ENCODE assay signal across 18 cellular contexts in the genomic region with DNA sequence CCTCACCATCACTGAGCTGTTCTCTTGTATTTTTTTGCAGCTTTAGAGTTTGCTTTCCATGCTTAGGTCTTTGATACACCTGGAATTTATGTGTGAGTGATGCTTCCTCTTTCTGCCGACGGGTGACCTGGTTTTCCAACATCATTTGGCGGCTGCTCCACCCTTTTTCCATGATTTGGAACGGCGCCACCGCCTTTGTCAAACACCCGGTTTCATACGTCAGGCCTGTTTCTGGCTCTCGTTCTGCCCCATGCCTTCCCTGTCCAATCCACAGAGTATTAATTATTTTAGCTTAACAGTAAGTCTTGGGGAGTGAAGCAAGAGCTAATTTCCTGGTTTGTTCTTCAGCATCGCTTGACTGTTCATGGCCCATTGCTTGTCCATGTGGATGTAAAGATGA. TPM values are rescaled to one million over a fixed set of nuclear protein-coding genes. Genes with fewer than 3 reads are reported as not detected.
A peak's percentile ranks its signal among the peaks of the same experiment; 100 is the strongest.
DNase-seq lines count a peak whose midpoint lies in the region; TF ChIP-seq lines count a peak whose summit lies in the region.
"Had no signal": no experiment of that assay in that cellular context is flagged by ENCODE, and none has a peak within 500 bp of the region (broad histone marks: within the 10 kb centered on the region; RNA-seq: fewer than 3 reads in every experiment).

No MANE protein-coding gene starts in this region.

- H3K4me1 ChIP-seq in H9 (ENCODE audit: insufficient read depth, low read length): no peaks in the 10 kb centered on the region
- H3K4me1 ChIP-seq: BE2C had no signal

- POLR2A ChIA-PET in MCF 10A (lab: Yijun Ruan, JAX): no interaction called here

- no peaks in the 10 kb centered on the region for H3K27me3 ChIP-seq in H9 (ENCODE audit: insufficient read depth, low read length)
- H3K27me3 ChIP-seq: BE2C had no signal

- DNase-seq in HT-29 (ENCODE audit: low spot score) (peak; percentile 43), NCI-H2029 (lab: John Stamatoyannopoulos, UW) (peak; percentile 30), putamen (ENCODE audit: low spot score) (peak; percentile 28), H9 (no peak), MCF 10A (ENCODE audit: unreplicated experiment) (no peak)
- no peak for DNase-seq in stimulated activated naive CD4-positive, alpha-beta T cell (lab: John Stamatoyannopoulos, UW)
- DNase-seq: ACHN; BE2C; CD4-positive, CD25-positive, alpha-beta regulatory T cell; CD8-positive, alpha-beta memory T cell; COR-L47; DMS 273 treated with DMSO at 0.1 percent for 48 hours; DMS53; DND-41; EL; GOT3; H7 had no signal

- no peak overlapping the region for H2BK12ac ChIP-seq in H9 (ENCODE audit: insufficient read length, low read depth, low read length)

- H3K79me2 ChIP-seq in H9 (ENCODE audit: insufficient read depth, low read length): no peaks in the 10 kb centered on the region

- H3K4me1 Mint-ChIP-seq in H9 (no peaks in the 10 kb centered on the region; a peak in 1 of 4 replicates), MCF 10A (ENCODE audit: insufficient read depth, unreplicated experiment) (peaks cover 6% of the 10 kb centered on the region)
- H3K4me1 Mint-ChIP-seq: CD4-positive, CD25-positive, alpha-beta regulatory T cell; CD8-positive, alpha-beta memory T cell had no signal

- H3K27ac Mint-ChIP-seq in H9 (no peak overlapping the region; a peak in 1 of 7 replicates), MCF 10A (ENCODE audit: low read depth, unreplicated experiment) (no peak overlapping the region)
- H3K27ac Mint-ChIP-seq: CD4-positive, CD25-positive, alpha-beta regulatory T cell; CD8-positive, alpha-beta memory T cell had no signal

- no peak for TF ChIP-seq CTCF in VCaP (conservative IDR thresholded peaks at IDR 0.05)
- no peak for TF ChIP-seq CTCF in H9 (conservative IDR thresholded peaks at IDR 0.05)
- no peak for TF ChIP-seq CTCF in MCF 10A (IDR thresholded peaks at IDR 0.05; ENCODE audit: unreplicated experiment)

- H3K4me2 ChIP-seq in H9 (ENCODE audit: insufficient read depth, insufficient read length, low read length): no peak overlapping the region

- no peaks in the 10 kb centered on the region for H3K23me2 ChIP-seq in H9 (ENCODE audit: insufficient read length, low read depth, low read length, poor library complexity, severe bottlenecking)

- no peaks in the 10 kb centered on the region for H3K79me1 ChIP-seq in H9 (ENCODE audit: insufficient read depth, low read depth, low read length, poor library complexity, severe bottlenecking)

- no peak overlapping the region for H4K5ac ChIP-seq in H9 (ENCODE audit: insufficient read length, low read depth, low read length)

- H2AFZ ChIP-seq in H9 (ENCODE audit: low read length): no peak overlapping the region

- no peak overlapping the region for H4K91ac ChIP-seq in H9 (ENCODE audit: insufficient read length, low read depth, low read length)

- intact Hi-C loops in MCF 10A (cut with micrococcal nuclease): no loop called here

- no peak overlapping the region for H3K4me3 Mint-ChIP-seq in H9
- H3K4me3 Mint-ChIP-seq in MCF 10A (ENCODE audit: unreplicated experiment): no peak overlapping the region
- H3K4me3 Mint-ChIP-seq: CD4-positive, CD25-positive, alpha-beta regulatory T cell; CD8-positive, alpha-beta memory T cell had no signal

- H3K18ac ChIP-seq in H9 (ENCODE audit: insufficient read length, low read depth, low read length): no peak overlapping the region

- H2BK5ac ChIP-seq in H9 (ENCODE audit: insufficient read length, low read length): no peak overlapping the region

- H3K23ac ChIP-seq in H9 (ENCODE audit: insufficient read length, low read depth, low read length): no peak overlapping the region

- H3K56ac ChIP-seq in H9 (ENCODE audit: insufficient read length, low read depth, low read length): no peak overlapping the region

- no peak overlapping the region for H3K4ac ChIP-seq in H9 (ENCODE audit: low read depth, low read length)

- H2BK120ac ChIP-seq in H9 (ENCODE audit: low read depth, low read length, poor library complexity, severe bottlenecking): no peak overlapping the region

- no peak overlapping the region for H4K8ac ChIP-seq in H9 (replicated peaks; ENCODE audit: insufficient read length, low read depth, low read length)

- no CpG with 5 or more reads among the region's 10 CpGs for WGBS in H9 (ENCODE audit: extremely low coverage, insufficient read length, low lambda C conversion rate)

- BruUV-seq in MCF 10A (replicated peaks; lab: Mats Ljungman, UMichigan): no TSS peak

- H2BK20ac ChIP-seq in H9 (ENCODE audit: low read depth, low read length, poor library complexity, severe bottlenecking): no peak overlapping the region

- peak overlapping the region; percentile 34 for H3K27ac ChIP-seq in VCaP
- H3K27ac ChIP-seq in H9 (ENCODE audit: insufficient read length, low read depth, low read length): no peak overlapping the region

- no peaks in the 10 kb centered on the region for H3K9me3 ChIP-seq in H9 (ENCODE audit: control insufficient read depth, low read depth, low read length)
- H3K9me3 ChIP-seq: BE2C had no signal

- H3K9me3 Mint-ChIP-seq in H9: 0 out of 5 replicates have a peak, but pooled peaks cover 0 to 2% of the 10 kb centered on the region in 2 experiments
- no peaks in the 10 kb centered on the region for H3K9me3 Mint-ChIP-seq in MCF 10A (ENCODE audit: unreplicated experiment)
- H3K9me3 Mint-ChIP-seq: CD8-positive, alpha-beta memory T cell had no signal

- H3K14ac ChIP-seq in H9 (ENCODE audit: insufficient read depth, low read length): no peak overlapping the region

- H3K9ac ChIP-seq in H9 (ENCODE audit: extremely low read depth, insufficient read length, low read length): no peak overlapping the region

- CTCF ChIA-PET in MCF 10A (lab: Yijun Ruan, JAX): interaction anchor here (0.6 kb wide), 1 partner anchor 90 kb away, joined by 3 read pairs; no protein-coding TSS in a partner anchor

- H3K27me3 Mint-ChIP-seq in H9 (ENCODE audit: low read depth) (no peaks in the 10 kb centered on the region; the same call in 1 of the 2 replicates), MCF 10A (ENCODE audit: insufficient read depth, unreplicated experiment) (peaks cover 12% of the 10 kb centered on the region)

- H4K20me1 ChIP-seq in H9 (ENCODE audit: control insufficient read depth, insufficient read depth, insufficient read length): no peaks in the 10 kb centered on the region

- H2AK5ac ChIP-seq in H9 (ENCODE audit: insufficient read length, low read length): no peak overlapping the region

- H3T11ph ChIP-seq in H9 (ENCODE audit: low read length): no peak overlapping the region

- H2BK15ac ChIP-seq in H9 (ENCODE audit: low read depth, low read length): no peak overlapping the region

- H3K36me3 Mint-ChIP-seq in H9 (ENCODE audit: insufficient read depth in 1 of 3, low read depth in 3 of 3) (peaks cover 0 to under 1% (median 0%) of the 10 kb centered on the region in 3 experiments; a peak in 1 of 7 replicates), MCF 10A (ENCODE audit: insufficient read depth, unreplicated experiment) (no peaks in the 10 kb centered on the region)
- H3K36me3 Mint-ChIP-seq: CD4-positive, CD25-positive, alpha-beta regulatory T cell; CD8-positive, alpha-beta memory T cell had no signal

RNA-seq across cellular contexts. Expression of a gene that starts 30.2 kb away (rescaled TPM):
- total RNA-seq in HT-29 (2014; rRNA removed; shearing (Covaris generic)): not detected in 2 replicates
- total RNA-seq in H9 (2021): 6.5 and 7.8 TPM in 2 replicates
- not detected in 2 replicates for total RNA-seq in MCF 10A (2022)
- total RNA-seq: CD4-positive, CD25-positive, alpha-beta regulatory T cell; CD8-positive, alpha-beta memory T cell had no signal

Comparison
In these comparisons a context has a peak if more than half of its experiments do, and no peak if none do; other contexts are left out.
1. DNase-seq: peak in HT-29 (single experiment), NCI-H2029 (single experiment) and putamen (single experiment); none in H9 (single experiment), MCF 10A (single experiment) and stimulated activated naive CD4-positive, alpha-beta T cell (0 of 6).